In the genomic region with DNA sequence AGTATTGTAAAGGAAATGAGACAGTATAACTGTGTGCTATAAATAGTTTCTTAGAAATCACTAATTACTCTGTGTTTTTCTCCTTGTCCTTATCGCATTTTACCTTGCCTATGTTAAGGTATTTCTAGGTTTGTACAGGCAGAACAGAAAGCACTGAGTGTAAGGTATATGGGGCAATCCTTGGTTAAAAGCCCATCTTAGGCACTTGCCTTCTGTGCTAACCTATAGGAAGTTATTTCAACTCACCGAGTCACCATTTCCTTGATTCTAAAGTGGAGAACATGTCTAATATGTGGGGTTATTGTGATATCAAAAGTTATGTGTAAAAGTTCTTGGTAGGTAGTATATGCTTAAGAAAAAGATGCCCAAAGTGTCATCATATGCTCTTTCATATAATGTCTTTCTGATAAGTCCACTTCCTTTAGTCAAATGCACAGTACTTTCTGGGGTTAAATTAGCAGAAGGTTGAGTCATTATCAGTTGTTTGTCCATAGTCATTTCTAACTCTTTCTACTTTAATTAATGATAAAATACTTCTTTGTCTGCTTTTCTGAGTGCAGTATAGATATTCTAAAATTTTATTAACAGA, we compare ENCODE assay signal across 1 cellular context.
TF ChIP-seq lines count a peak whose summit lies in the region.

No MANE protein-coding gene starts in this region.

TF ChIP-seq in GM12878, 131 proteins besides CTCF, POLR2A, EP300 and RAD21 (continued from another document):
- TF ChIP-seq, protein P1, sequence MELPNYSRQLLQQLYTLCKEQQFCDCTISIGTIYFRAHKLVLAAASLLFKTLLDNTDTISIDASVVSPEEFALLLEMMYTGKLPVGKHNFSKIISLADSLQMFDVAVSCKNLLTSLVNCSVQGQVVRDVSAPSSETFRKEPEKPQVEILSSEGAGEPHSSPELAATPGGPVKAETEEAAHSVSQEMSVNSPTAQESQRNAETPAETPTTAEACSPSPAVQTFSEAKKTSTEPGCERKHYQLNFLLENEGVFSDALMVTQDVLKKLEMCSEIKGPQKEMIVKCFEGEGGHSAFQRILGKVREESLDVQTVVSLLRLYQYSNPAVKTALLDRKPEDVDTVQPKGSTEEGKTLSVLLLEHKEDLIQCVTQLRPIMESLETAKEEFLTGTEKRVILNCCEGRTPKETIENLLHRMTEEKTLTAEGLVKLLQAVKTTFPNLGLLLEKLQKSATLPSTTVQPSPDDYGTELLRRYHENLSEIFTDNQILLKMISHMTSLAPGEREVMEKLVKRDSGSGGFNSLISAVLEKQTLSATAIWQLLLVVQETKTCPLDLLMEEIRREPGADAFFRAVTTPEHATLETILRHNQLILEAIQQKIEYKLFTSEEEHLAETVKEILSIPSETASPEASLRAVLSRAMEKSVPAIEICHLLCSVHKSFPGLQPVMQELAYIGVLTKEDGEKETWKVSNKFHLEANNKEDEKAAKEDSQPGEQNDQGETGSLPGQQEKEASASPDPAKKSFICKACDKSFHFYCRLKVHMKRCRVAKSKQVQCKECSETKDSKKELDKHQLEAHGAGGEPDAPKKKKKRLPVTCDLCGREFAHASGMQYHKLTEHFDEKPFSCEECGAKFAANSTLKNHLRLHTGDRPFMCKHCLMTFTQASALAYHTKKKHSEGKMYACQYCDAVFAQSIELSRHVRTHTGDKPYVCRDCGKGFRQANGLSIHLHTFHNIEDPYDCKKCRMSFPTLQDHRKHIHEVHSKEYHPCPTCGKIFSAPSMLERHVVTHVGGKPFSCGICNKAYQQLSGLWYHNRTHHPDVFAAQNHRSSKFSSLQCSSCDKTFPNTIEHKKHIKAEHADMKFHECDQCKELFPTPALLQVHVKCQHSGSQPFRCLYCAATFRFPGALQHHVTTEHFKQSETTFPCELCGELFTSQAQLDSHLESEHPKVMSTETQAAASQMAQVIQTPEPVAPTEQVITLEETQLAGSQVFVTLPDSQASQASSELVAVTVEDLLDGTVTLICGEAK (IDR thresholded peaks at IDR 0.05; ENCODE audit: borderline replicate concordance), result no peak
- TF ChIP-seq CHD4 (IDR thresholded peaks at IDR 0.05), result no peak
- TF ChIP-seq, protein P2, sequence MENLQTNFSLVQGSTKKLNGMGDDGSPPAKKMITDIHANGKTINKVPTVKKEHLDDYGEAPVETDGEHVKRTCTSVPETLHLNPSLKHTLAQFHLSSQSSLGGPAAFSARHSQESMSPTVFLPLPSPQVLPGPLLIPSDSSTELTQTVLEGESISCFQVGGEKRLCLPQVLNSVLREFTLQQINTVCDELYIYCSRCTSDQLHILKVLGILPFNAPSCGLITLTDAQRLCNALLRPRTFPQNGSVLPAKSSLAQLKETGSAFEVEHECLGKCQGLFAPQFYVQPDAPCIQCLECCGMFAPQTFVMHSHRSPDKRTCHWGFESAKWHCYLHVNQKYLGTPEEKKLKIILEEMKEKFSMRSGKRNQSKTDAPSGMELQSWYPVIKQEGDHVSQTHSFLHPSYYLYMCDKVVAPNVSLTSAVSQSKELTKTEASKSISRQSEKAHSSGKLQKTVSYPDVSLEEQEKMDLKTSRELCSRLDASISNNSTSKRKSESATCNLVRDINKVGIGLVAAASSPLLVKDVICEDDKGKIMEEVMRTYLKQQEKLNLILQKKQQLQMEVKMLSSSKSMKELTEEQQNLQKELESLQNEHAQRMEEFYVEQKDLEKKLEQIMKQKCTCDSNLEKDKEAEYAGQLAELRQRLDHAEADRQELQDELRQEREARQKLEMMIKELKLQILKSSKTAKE (IDR thresholded peaks at IDR 0.05; ENCODE audit: low read depth, poor library complexity, severe bottlenecking), result no peak
- TF ChIP-seq, protein P3, sequence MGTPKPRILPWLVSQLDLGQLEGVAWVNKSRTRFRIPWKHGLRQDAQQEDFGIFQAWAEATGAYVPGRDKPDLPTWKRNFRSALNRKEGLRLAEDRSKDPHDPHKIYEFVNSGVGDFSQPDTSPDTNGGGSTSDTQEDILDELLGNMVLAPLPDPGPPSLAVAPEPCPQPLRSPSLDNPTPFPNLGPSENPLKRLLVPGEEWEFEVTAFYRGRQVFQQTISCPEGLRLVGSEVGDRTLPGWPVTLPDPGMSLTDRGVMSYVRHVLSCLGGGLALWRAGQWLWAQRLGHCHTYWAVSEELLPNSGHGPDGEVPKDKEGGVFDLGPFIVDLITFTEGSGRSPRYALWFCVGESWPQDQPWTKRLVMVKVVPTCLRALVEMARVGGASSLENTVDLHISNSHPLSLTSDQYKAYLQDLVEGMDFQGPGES (IDR thresholded peaks at IDR 0.05), result no peak
- TF ChIP-seq GABPA (IDR thresholded peaks at IDR 0.05; ENCODE audit: low read depth), result no peak
